25 cellular contexts compared by ENCODE assay signal in genomic region chr11:25198704-25199103, GRCh38.
A peak's percentile ranks its signal among the peaks of the same experiment; 100 is the strongest.
DNase-seq lines count a peak whose midpoint lies in the region; ATAC-seq and TF ChIP-seq lines count a peak whose summit lies in the region.
"Had no signal": no experiment of that assay in that cellular context is flagged by ENCODE, and none has a peak within 500 bp of the region (broad histone marks: within the 10 kb centered on the region; RNA-seq: fewer than 3 reads in every experiment).

No MANE protein-coding gene starts in this region.

- no peaks in the 10 kb centered on the region for H3K4me1 ChIP-seq in SK-N-SH (ENCODE audit: control insufficient read depth in 1 of 2, insufficient read depth in 2 of 2, low read depth in 1 of 2, low read length in 1 of 2)
- H3K4me1 ChIP-seq: A549; BE2C; BLaER1; BLaER1 treated with 17β-estradiol and CSF1 and Interleukin-3, amounts not matched to agents 10 nM and 100 nM; Caco-2 had no signal

- TF ChIP-seq EP300 in SK-N-SH (IDR thresholded peaks at IDR 0.05; ENCODE audit: borderline replicate concordance in 1 of 2, low read depth in 1 of 2, low read length in 1 of 2), result peak in 1 of 2 experiments; percentile 79; a peak in 2 of 4 replicates

- H3K4me2 ChIP-seq in SK-N-SH, result no peak overlapping the region
- H3K4me2 ChIP-seq: A549; BLaER1; BLaER1 treated with 17β-estradiol and CSF1 and Interleukin-3, amounts not matched to agents 10 nM and 100 nM had no signal

- H3K27ac ChIP-seq in SK-N-SH (ENCODE audit: low read depth in 2 of 2, low read length in 1 of 2), result no peak overlapping the region
- H3K27ac ChIP-seq: 22Rv1; A549; BLaER1; BLaER1 treated with 17β-estradiol and CSF1 and Interleukin-3, amounts not matched to agents 10 nM and 100 nM; C4-2B had no signal

- ATAC-seq in SK-N-SH treated with all-trans-retinoic acid at 6 μM for 48 hours, result no peak
- ATAC-seq: A549; CD8-positive, alpha-beta T cell had no signal

- 57% methylated on average over 2 of the region's 2 CpGs for WGBS in SK-N-SH (ENCODE audit: low lambda C conversion rate)

- H3F3A ChIP-seq in SK-N-SH (replicated peaks; ENCODE audit: insufficient read depth), result no peaks in the 10 kb centered on the region

- TF ChIP-seq RAD21 in SK-N-SH (IDR thresholded peaks at IDR 0.05; ENCODE audit: low read length), result no peak

- H3K9me3 ChIP-seq in SK-N-SH, result no peaks in the 10 kb centered on the region
- H3K9me3 ChIP-seq: A549; BE2C; BLaER1; BLaER1 treated with 17β-estradiol and CSF1 and Interleukin-3, amounts not matched to agents 10 nM and 100 nM; Caco-2 had no signal

- no peaks in the 10 kb centered on the region for H3K79me2 ChIP-seq in SK-N-SH (ENCODE audit: insufficient read depth)

- TF ChIP-seq CTCF in SK-N-SH (IDR thresholded peaks at IDR 0.05), result no peak

- H3K27me3 ChIP-seq in SK-N-SH (ENCODE audit: insufficient read depth), result no peaks in the 10 kb centered on the region
- H3K27me3 ChIP-seq: BE2C; BLaER1; BLaER1 treated with 17β-estradiol and CSF1 and Interleukin-3, amounts not matched to agents 10 nM and 100 nM had no signal

- H2AFZ ChIP-seq in SK-N-SH (ENCODE audit: low read depth), result no peak overlapping the region

- CTCF ChIA-PET in SK-N-SH (lab: Yijun Ruan, JAX), result no interaction called here

- no peaks in the 10 kb centered on the region for H3K36me3 ChIP-seq in SK-N-SH (replicated peaks in 1 of 2; ENCODE audit: control insufficient read depth in 1 of 2, insufficient read depth in 2 of 2, low read length in 1 of 2)
- H3K36me3 ChIP-seq: BE2C; BLaER1; BLaER1 treated with 17β-estradiol and CSF1 and Interleukin-3, amounts not matched to agents 10 nM and 100 nM had no signal

- no peak overlapping the region for H3K9ac ChIP-seq in SK-N-SH
- H3K9ac ChIP-seq: BLaER1; BLaER1 treated with 17β-estradiol and CSF1 and Interleukin-3, amounts not matched to agents 10 nM and 100 nM had no signal

- H3K9me2 ChIP-seq in SK-N-SH, result no peaks in the 10 kb centered on the region; the same call in 1 of the 2 replicates

- POLR2A ChIA-PET in SK-N-SH (lab: Yijun Ruan, JAX), result no interaction called here

- H4K20me1 ChIP-seq in SK-N-SH (ENCODE audit: insufficient read depth), result no peaks in the 10 kb centered on the region
- H4K20me1 ChIP-seq: BLaER1; BLaER1 treated with 17β-estradiol and CSF1 and Interleukin-3, amounts not matched to agents 10 nM and 100 nM had no signal

- H3K4me3 ChIP-seq in SK-N-SH (ENCODE audit: low read depth in 2 of 2, low read length in 1 of 2), result no peak overlapping the region
- H3K4me3 ChIP-seq: A549; BLaER1; BLaER1 treated with 17β-estradiol and CSF1 and Interleukin-3, amounts not matched to agents 10 nM and 100 nM had no signal

- DNase-seq in SK-N-SH, result peak; percentile 4
- DNase-seq: 8988T; ACHN; AML-193; BE2C; C1 segment of cervical spinal cord; Caco-2; Calu3; CD4-positive, alpha-beta memory T cell; CD4-positive, alpha-beta T cell; CD4-positive, CD25-positive, alpha-beta regulatory T cell; CD8-positive, alpha-beta memory T cell; CD8-positive, alpha-beta T cell; COR-L47; DMS 273 treated with DMSO at 0.1 percent for 48 hours; DMS153; DMS53; DND-41; EL had no signal

TF ChIP-seq in SK-N-SH, 30 proteins besides CTCF, POLR2A, EP300 and RAD21:
- no peak for TF ChIP-seq FOXJ3 (CRISPR knock-in tag; IDR thresholded peaks at IDR 0.05)
- no peak for TF ChIP-seq NFIC (IDR thresholded peaks at IDR 0.05; ENCODE audit: borderline replicate concordance)
- no peak for TF ChIP-seq RFX5 (IDR thresholded peaks at IDR 0.05; ENCODE audit: low read length)
- TF ChIP-seq RCOR1 (IDR thresholded peaks at IDR 0.05; ENCODE audit: low read length), result peak; percentile 38; the same call in 1 of the 2 replicates
- TF ChIP-seq GATA2 (CRISPR knock-in tag; IDR thresholded peaks at IDR 0.05), result peak; percentile 60; the same call in 1 of the 2 replicates

TF ChIP-seq in SK-N-SH treated with all-trans-retinoic acid at 6 μM for 48 hours, 23 proteins besides CTCF, POLR2A, EP300 and RAD21:
- TF ChIP-seq TCF4 (CRISPR knock-in tag; IDR thresholded peaks at IDR 0.05; ENCODE audit: borderline replicate concordance) (no peak), ZNF8 (CRISPR knock-in tag; IDR thresholded peaks at IDR 0.05) (no peak), ESRRG (CRISPR knock-in tag; IDR thresholded peaks at IDR 0.05) (no peak)
